ENCODE assay signal across 10 cellular contexts in the genomic region with DNA sequence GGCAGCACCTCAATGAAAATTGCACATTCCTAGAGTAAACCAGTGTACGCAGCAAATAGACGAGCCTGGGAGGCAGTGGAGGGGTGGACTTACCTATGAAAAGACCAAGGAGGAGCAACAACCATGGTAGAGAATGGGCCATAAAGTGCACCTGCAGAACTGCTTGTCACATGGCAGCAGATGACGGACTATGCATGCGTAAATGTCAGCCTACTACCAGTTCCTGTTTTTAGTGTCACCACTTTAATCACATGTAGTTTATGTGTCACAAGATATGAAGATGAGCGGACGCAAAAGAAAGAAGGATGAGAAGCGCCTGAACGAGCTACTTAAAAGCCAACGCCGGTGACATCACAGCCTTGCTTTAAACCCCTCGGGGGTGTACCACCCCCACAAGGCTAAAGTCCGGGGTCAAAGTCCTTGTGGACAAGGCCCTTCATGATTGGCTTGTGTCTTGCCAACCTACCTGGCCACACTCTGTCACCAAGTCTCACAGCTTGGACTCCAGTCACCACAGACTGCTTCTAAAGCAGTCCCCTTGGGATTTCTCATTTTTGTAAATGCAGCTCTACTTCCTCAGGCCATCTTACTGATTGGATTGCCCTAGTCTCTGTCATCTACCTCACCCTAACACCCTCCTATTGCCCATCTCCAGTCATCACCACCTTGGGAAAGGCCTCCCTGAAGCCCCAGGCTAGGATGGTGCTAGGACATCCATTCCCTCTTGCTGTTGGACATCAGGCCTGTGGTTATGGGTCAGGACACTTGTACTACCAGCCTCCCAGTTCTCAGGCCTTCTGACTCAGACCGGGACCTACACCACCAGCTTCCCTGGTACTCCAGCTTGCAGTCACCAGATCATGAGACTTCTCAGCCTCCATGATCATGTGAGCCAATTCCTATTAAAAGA. TPM values are rescaled to one million over a fixed set of nuclear protein-coding genes. Genes with fewer than 3 reads are reported as not detected.
DNase-seq lines count a peak whose midpoint lies in the region; ATAC-seq and TF ChIP-seq lines count a peak whose summit lies in the region.
"Had no signal": no experiment of that assay in that cellular context is flagged by ENCODE, and none has a peak within 500 bp of the region (broad histone marks: within the 10 kb centered on the region; RNA-seq: fewer than 3 reads in every experiment).

No MANE protein-coding gene starts in this region.

- H3K9me3 ChIP-seq in lower lobe of right lung = no peaks in the 10 kb centered on the region

- no peaks in the 10 kb centered on the region for H3K36me3 ChIP-seq in lower lobe of right lung

- no peak for DNase-seq in lower lobe of right lung
- no peak for DNase-seq in activated CD8-positive, alpha-beta memory T cell treated with anti-CD3 and anti-CD28 coated beads, Interleukin-2, amount 50 U/mL, for 4 hours
- no peak for DNase-seq in HuH-7 (ENCODE audit: low spot score)
- no peak for DNase-seq in NCI-H1436 (lab: John Stamatoyannopoulos, UW)
- DNase-seq in SW 1271 (lab: John Stamatoyannopoulos, UW) = no peak

- H3K4me3 ChIP-seq in lower lobe of right lung = no peak overlapping the region

- ATAC-seq in GM18517 (IDR thresholded peaks at IDR 0.05; ENCODE audit: unreplicated experiment) (peak; percentile 86), GM21576 (IDR thresholded peaks at IDR 0.05; ENCODE audit: unreplicated experiment) (peak; percentile 75), HG03520 (IDR thresholded peaks at IDR 0.05; ENCODE audit: unreplicated experiment) (peak; percentile 80), lower lobe of right lung (peak; percentile 64 to 77)

- no peaks in the 10 kb centered on the region for H3K27me3 ChIP-seq in lower lobe of right lung (ENCODE audit: low read depth)

- intact Hi-C loops in lower lobe of right lung (cut with DNase I) = no loop called here

- no peak overlapping the region for H3K27ac ChIP-seq in lower lobe of right lung

- no peak for TF ChIP-seq CTCF in lower lobe of right lung (IDR thresholded peaks at IDR 0.05)

- no peaks in the 10 kb centered on the region for H3K4me1 ChIP-seq in lower lobe of right lung

RNA-seq across cellular contexts. Expression of gene LY9, which starts 6.0 kb away (rescaled TPM):
- 1.8 TPM for total RNA-seq in lower lobe of right lung
- total RNA-seq: epithelial cell of proximal tubule, NCI-H460 had no signal

RNA-seq across cellular contexts. Expression of gene SLAMF7, which starts 50.9 kb away (rescaled TPM):
- total RNA-seq in lower lobe of right lung = 7.9 TPM
- total RNA-seq: NCI-H460 had no signal
